10 cellular contexts compared by ENCODE assay signal in genomic region chr11:5620606-5621521, GRCh38. TPM values are rescaled to one million over a fixed set of nuclear protein-coding genes. Genes with fewer than 3 reads are reported as not detected.
A peak's percentile ranks its signal among the peaks of the same experiment; 100 is the strongest.
DNase-seq lines count a peak whose midpoint lies in the region; ATAC-seq and TF ChIP-seq lines count a peak whose summit lies in the region.
"Had no signal": no experiment of that assay in that cellular context is flagged by ENCODE, and none has a peak within 500 bp of the region (broad histone marks: within the 10 kb centered on the region; RNA-seq: fewer than 3 reads in every experiment).

No MANE protein-coding gene starts in this region.

- no peaks in the 10 kb centered on the region for H3K27me3 Mint-ChIP-seq in activated CD8-positive, alpha-beta T cell treated with anti-CD3 and anti-CD28 coated beads, Interleukin-2, amount 10 ng/mL, durations not matched to agents 7 days and 5 days (ENCODE audit: low read depth)
- H3K27me3 Mint-ChIP-seq: activated naive CD4-positive, alpha-beta T cell treated with anti-CD3 and anti-CD28 coated beads, Interleukin-2, amount 50 U/mL, for 24 hours; T-cell had no signal

- 18% methylated on average over 3 of the region's 3 CpGs for WGBS in prostate gland
- WGBS in spleen, 5 donors, result 72 to 79% (median 73%) methylated on average over 3 of the region's 3 CpGs

- POLR2A ChIA-PET in RWPE1 (lab: Yijun Ruan, JAX; ENCODE audit: low non-redundant PET), result interaction anchor here (1.1 kb wide), 1 partner anchor 64 kb away, joined by 4 read pairs; the partner anchor contains the start of gene TRIM5
- POLR2A ChIA-PET in activated CD8-positive, alpha-beta T cell treated with anti-CD3 and anti-CD28 coated beads, Interleukin-2, amount 10 ng/mL, durations not matched to agents 7 days and 5 days (lab: Charles Lee), result interaction anchor here (0.7 to 1.4 kb wide), 2 partner anchors 69 to 75 kb away, joined by 4 to 5 read pairs; partner anchors contain the start of gene TRIM22

- ATAC-seq in activated CD8-positive, alpha-beta T cell treated with anti-CD3 and anti-CD28 coated beads, Interleukin-2, amount 10 ng/mL, durations not matched to agents 7 days and 5 days, result no peak
- no peak for ATAC-seq in HG02840 (IDR thresholded peaks at IDR 0.05; ENCODE audit: low FRiP score, unreplicated experiment)
- no peak for ATAC-seq in GM21737 (IDR thresholded peaks at IDR 0.05; ENCODE audit: unreplicated experiment)
- ATAC-seq: T-cell had no signal

- H3K9me3 ChIP-seq in prostate gland (no peaks in the 10 kb centered on the region), spleen (no peaks in the 10 kb centered on the region)

- intact Hi-C loops in prostate gland (cut with DNase I) (loop anchor here (10.0 kb wide), 1 partner anchor 64 kb away; the partner anchor contains the start of genes TRIM22 and TRIM5), spleen (cut with DNase I; ENCODE audit: low total_unique reads) (loop anchor here (10.0 kb wide), 1 partner anchor 74 kb away; no protein-coding TSS in a partner anchor)

- TF ChIP-seq CTCF in RWPE1 (conservative IDR thresholded peaks at IDR 0.05; ENCODE audit: low read depth) (no peak), foreskin fibroblast (IDR thresholded peaks at IDR 0.05; ENCODE audit: low read depth, low read length) (no peak), prostate gland (IDR thresholded peaks at IDR 0.05) (no peak), spleen (IDR thresholded peaks at IDR 0.05 in 8 of 11, conservative IDR thresholded peaks at IDR 0.05 in 3 of 11) (no peak)

- no peak overlapping the region for H3K4me3 Mint-ChIP-seq in activated CD8-positive, alpha-beta T cell treated with anti-CD3 and anti-CD28 coated beads, Interleukin-2, amount 10 ng/mL, durations not matched to agents 7 days and 5 days
- H3K4me3 Mint-ChIP-seq: activated naive CD4-positive, alpha-beta T cell treated with anti-CD3 and anti-CD28 coated beads, Interleukin-2, amount 50 U/mL, for 24 hours; T-cell had no signal

- H3K27me3 ChIP-seq in prostate gland (replicated peaks; ENCODE audit: insufficient read depth), result no peaks in the 10 kb centered on the region
- H3K27me3 ChIP-seq in spleen (replicated peaks in 1 of 7), result no peaks in the 10 kb centered on the region

- peak overlapping the region; percentile 57 for H3K27ac ChIP-seq in RWPE1
- peak overlapping the region in 1 of 2 donors; percentile 50 for H3K27ac ChIP-seq in prostate gland
- H3K27ac ChIP-seq in spleen, result peak overlapping the region in 2 of 8 donors; percentile 8 to 15

- H3K4me1 Mint-ChIP-seq in activated CD8-positive, alpha-beta T cell treated with anti-CD3 and anti-CD28 coated beads, Interleukin-2, amount 10 ng/mL, durations not matched to agents 7 days and 5 days (ENCODE audit: low read depth), result peaks cover 17% of the 10 kb centered on the region

- no peaks in the 10 kb centered on the region for H3K9me3 Mint-ChIP-seq in activated CD8-positive, alpha-beta T cell treated with anti-CD3 and anti-CD28 coated beads, Interleukin-2, amount 10 ng/mL, durations not matched to agents 7 days and 5 days (ENCODE audit: insufficient read depth)
- H3K9me3 Mint-ChIP-seq: activated naive CD4-positive, alpha-beta T cell treated with anti-CD3 and anti-CD28 coated beads, Interleukin-2, amount 50 U/mL, for 24 hours; T-cell had no signal

- peaks cover 10% of the 10 kb centered on the region for H3K36me3 Mint-ChIP-seq in activated CD8-positive, alpha-beta T cell treated with anti-CD3 and anti-CD28 coated beads, Interleukin-2, amount 10 ng/mL, durations not matched to agents 7 days and 5 days (ENCODE audit: low read depth)
- H3K36me3 Mint-ChIP-seq: activated naive CD4-positive, alpha-beta T cell treated with anti-CD3 and anti-CD28 coated beads, Interleukin-2, amount 50 U/mL, for 24 hours had no signal

- no peaks in the 10 kb centered on the region for H3K36me3 ChIP-seq in prostate gland
- H3K36me3 ChIP-seq in spleen, result no peaks in the 10 kb centered on the region

- H3K4me1 ChIP-seq in prostate gland (replicated peaks) (no peaks in the 10 kb centered on the region), spleen (peaks cover 4 to 23% (median 17%) of the 10 kb centered on the region in 6 donors)

- CTCF ChIA-PET in RWPE1 (lab: Yijun Ruan, JAX), result interaction anchor here (0.8 kb wide), 1 partner anchor 21 kb away, joined by 4 read pairs; no protein-coding TSS in a partner anchor
- CTCF ChIA-PET in activated CD8-positive, alpha-beta T cell treated with anti-CD3 and anti-CD28 coated beads, Interleukin-2, amount 10 ng/mL, durations not matched to agents 7 days and 5 days (lab: Charles Lee), result interaction anchor here (1.9 kb wide), 1 partner anchor 69 kb away, joined by 4 read pairs; the partner anchor contains the start of gene TRIM22

- H3K4me3 ChIP-seq in foreskin fibroblast (ENCODE audit: low read depth in 1 of 2, low read length in 2 of 2) (no peak overlapping the region), prostate gland (no peak overlapping the region), spleen (no peak overlapping the region)

- TF ChIP-seq POLR2A in prostate gland (IDR thresholded peaks at IDR 0.05) (no peak), spleen (IDR thresholded peaks at IDR 0.05) (no peak)

- DNase-seq in ELF-1 (ENCODE audit: low read depth, low spot score), result peak; percentile 78
- DNase-seq in RWPE1 (ENCODE audit: low spot score), result peak; percentile 78
- peak; percentile 58 to 84 for DNase-seq in foreskin fibroblast
- DNase-seq in prostate gland (ENCODE audit: low spot score), result peak; percentile 43
- no peak for DNase-seq in activated CD8-positive, alpha-beta T cell treated with anti-CD3 and anti-CD28 coated beads, Interleukin-2, amount 10 ng/mL, durations not matched to agents 7 days and 5 days
- no peak for DNase-seq in spleen
- DNase-seq: T-cell had no signal

- H3K27ac Mint-ChIP-seq in activated CD8-positive, alpha-beta T cell treated with anti-CD3 and anti-CD28 coated beads, Interleukin-2, amount 10 ng/mL, durations not matched to agents 7 days and 5 days, result no peak overlapping the region
- H3K27ac Mint-ChIP-seq: activated naive CD4-positive, alpha-beta T cell treated with anti-CD3 and anti-CD28 coated beads, Interleukin-2, amount 50 U/mL, for 24 hours; T-cell had no signal

RNA-seq across cellular contexts. Expression of gene TRIM34, which starts 3.9 kb away (rescaled TPM):
- total RNA-seq in prostate gland, result 10 to 100 TPM; 10.3 to 15.5 TPM
- 10 to 100 TPM; 11.9 to 12.3 TPM for total RNA-seq in activated CD8-positive, alpha-beta T cell treated with anti-CD3 and anti-CD28 coated beads, Interleukin-2, amount 10 ng/mL, durations not matched to agents 7 days and 5 days
- 10 to 100 TPM; 13.7 to 21.8 (median 17.7) TPM for total RNA-seq in spleen
- 10 to 100 TPM in 2 of 3 donors, 1 to 10 TPM in 1; 9.5 to 14.0 (median 10.5) TPM for polyA plus RNA-seq in spleen

RNA-seq across cellular contexts. Expression of gene TRIM6, which starts 24.4 kb away (rescaled TPM):
- total RNA-seq in prostate gland, result 1 to 10 TPM; 4.8 to 6.3 TPM
- under 1 TPM; 0.47 to 0.58 TPM for total RNA-seq in activated CD8-positive, alpha-beta T cell treated with anti-CD3 and anti-CD28 coated beads, Interleukin-2, amount 10 ng/mL, durations not matched to agents 7 days and 5 days
- 1 to 10 TPM; 1.4 to 6.1 (median 4.3) TPM for total RNA-seq in spleen
- 1 to 10 TPM in 2 of 3 donors, under 1 TPM in 1; 0.72 to 2.7 (median 1.1) TPM for polyA plus RNA-seq in spleen

RNA-seq across cellular contexts. Expression of gene OR52B6, which starts 40.2 kb away (rescaled TPM):
- total RNA-seq in prostate gland, result not detected
- not detected for total RNA-seq in activated CD8-positive, alpha-beta T cell treated with anti-CD3 and anti-CD28 coated beads, Interleukin-2, amount 10 ng/mL, durations not matched to agents 7 days and 5 days
- total RNA-seq in spleen, result not detected
- not detected for polyA plus RNA-seq in spleen
- total RNA-seq: T-cell had no signal

Comparison
In these comparisons a context has a peak if more than half of its experiments do, and no peak if none do; other contexts are left out.
1. DNase-seq: peak in ELF-1 (single experiment), RWPE1 (single experiment), foreskin fibroblast (2 of 2) and prostate gland (single experiment); none in activated CD8-positive, alpha-beta T cell treated with anti-CD3 and anti-CD28 coated beads, Interleukin-2, amount 10 ng/mL, durations not matched to agents 7 days and 5 days (single experiment) and spleen (single experiment).